26 cellular contexts compared by ENCODE assay signal in genomic region chr5:106488407-106488806, GRCh38.
DNase-seq lines count a peak whose midpoint lies in the region; ATAC-seq and TF ChIP-seq lines count a peak whose summit lies in the region.
"Had no signal": no experiment of that assay in that cellular context is flagged by ENCODE, and none has a peak within 500 bp of the region (broad histone marks: within the 10 kb centered on the region; RNA-seq: fewer than 3 reads in every experiment).

No MANE protein-coding gene starts in this region.

- H3K4me3 ChIP-seq in ACC112 (ENCODE audit: low read depth, low read length) = no peak overlapping the region
- H3K4me3 ChIP-seq in aorta (ENCODE audit: low read length in 2 of 2) = no peak overlapping the region
- H3K4me3 ChIP-seq: A549, BLaER1, GM12878 had no signal

- H3K27me3 ChIP-seq in ACC112 (ENCODE audit: insufficient read depth, low read length) (no peaks in the 10 kb centered on the region), aorta (ENCODE audit: control insufficient read depth in 1 of 2, insufficient read depth in 2 of 2, low read length in 1 of 2) (no peaks in the 10 kb centered on the region)
- H3K27me3 ChIP-seq: BE2C, BLaER1 had no signal

- H3K36me3 Mint-ChIP-seq in mesothelial cell of epicardium (no peaks in the 10 kb centered on the region), osteocyte (ENCODE audit: unreplicated experiment) (no peaks in the 10 kb centered on the region)
- no peaks in the 10 kb centered on the region for H3K36me3 Mint-ChIP-seq in activated CD8-positive, alpha-beta T cell treated with anti-CD3 and anti-CD28 coated beads, Interleukin-2, amount 10 ng/mL, durations not matched to agents 7 days and 5 days (ENCODE audit: low read depth)
- H3K36me3 Mint-ChIP-seq: CD14-positive monocyte; CD4-positive, alpha-beta memory T cell; CD4-positive, CD25-positive, alpha-beta regulatory T cell; CD8-positive, alpha-beta memory T cell had no signal

- no peak for ATAC-seq in activated CD8-positive, alpha-beta T cell treated with anti-CD3 and anti-CD28 coated beads, Interleukin-2, amount 10 ng/mL, durations not matched to agents 7 days and 5 days
- ATAC-seq in aorta (ENCODE audit: low FRiP score) = no peak
- ATAC-seq: A549, GM12878 had no signal

- no peaks in the 10 kb centered on the region for H3K36me3 ChIP-seq in ACC112 (ENCODE audit: insufficient read depth, low read length)
- H3K36me3 ChIP-seq in aorta (ENCODE audit: control insufficient read depth in 1 of 2, insufficient read depth in 2 of 2, low read length in 1 of 2) = no peaks in the 10 kb centered on the region
- H3K36me3 ChIP-seq: BE2C, BLaER1 had no signal

- no peak overlapping the region for H3K27ac ChIP-seq in ACC112 (ENCODE audit: low read depth, low read length)
- no peak overlapping the region for H3K27ac ChIP-seq in aorta (ENCODE audit: low read depth in 1 of 2, low read length in 2 of 2)
- H3K27ac ChIP-seq: 22Rv1, A549, BLaER1 had no signal

- no peak for TF ChIP-seq CTCF in mesothelial cell of epicardium (IDR thresholded peaks at IDR 0.05; ENCODE audit: unreplicated experiment)
- no peak for TF ChIP-seq CTCF in osteocyte (IDR thresholded peaks at IDR 0.05)

- H3K4me1 Mint-ChIP-seq in mesothelial cell of epicardium = peaks cover 16% of the 10 kb centered on the region
- peaks cover 23% of the 10 kb centered on the region for H3K4me1 Mint-ChIP-seq in osteocyte (ENCODE audit: unreplicated experiment)
- no peaks in the 10 kb centered on the region for H3K4me1 Mint-ChIP-seq in activated CD8-positive, alpha-beta T cell treated with anti-CD3 and anti-CD28 coated beads, Interleukin-2, amount 10 ng/mL, durations not matched to agents 7 days and 5 days (ENCODE audit: low read depth)
- H3K4me1 Mint-ChIP-seq: CD14-positive monocyte; CD4-positive, alpha-beta memory T cell; CD4-positive, CD25-positive, alpha-beta regulatory T cell; CD8-positive, alpha-beta memory T cell had no signal

- H3K9me3 Mint-ChIP-seq in mesothelial cell of epicardium = peaks cover 4% of the 10 kb centered on the region
- peaks cover 4% of the 10 kb centered on the region for H3K9me3 Mint-ChIP-seq in osteocyte (ENCODE audit: unreplicated experiment)
- peaks cover 9% of the 10 kb centered on the region for H3K9me3 Mint-ChIP-seq in activated CD8-positive, alpha-beta T cell treated with anti-CD3 and anti-CD28 coated beads, Interleukin-2, amount 10 ng/mL, durations not matched to agents 7 days and 5 days (ENCODE audit: insufficient read depth)

- DNase-seq in NCI-H1105 treated with DMSO at 0.1 percent for 48 hours (lab: John Stamatoyannopoulos, UW) = peak; percentile 3
- DNase-seq in NCI-H1105 (lab: John Stamatoyannopoulos, UW) = no peak
- DNase-seq in mesothelial cell of epicardium (ENCODE audit: low spot score in 2 of 2, unreplicated experiment in 2 of 2) = no peak
- DNase-seq in osteocyte (ENCODE audit: extremely low spot score, unreplicated experiment) = no peak
- no peak for DNase-seq in activated CD8-positive, alpha-beta T cell treated with anti-CD3 and anti-CD28 coated beads, Interleukin-2, amount 10 ng/mL, durations not matched to agents 7 days and 5 days
- DNase-seq in aorta = no peak
- DNase-seq: ACHN; BE2C; C1 segment of cervical spinal cord; CD4-positive, alpha-beta memory T cell; CD4-positive, CD25-positive, alpha-beta regulatory T cell; CD8-positive, alpha-beta memory T cell; COR-L47; DMS 273 treated with DMSO at 0.1 percent for 48 hours; DMS153; DMS53; DMS79; DND-41; EL; GDM1 had no signal

- POLR2A ChIA-PET in activated CD8-positive, alpha-beta T cell treated with anti-CD3 and anti-CD28 coated beads, Interleukin-2, amount 10 ng/mL, durations not matched to agents 7 days and 5 days (lab: Charles Lee) = no interaction called here

- H3K9me3 ChIP-seq in aorta (ENCODE audit: control insufficient read depth, low read length) = no peaks in the 10 kb centered on the region
- H3K9me3 ChIP-seq: A549, BE2C, BLaER1 had no signal

- no peaks in the 10 kb centered on the region for H3K79me2 ChIP-seq in ACC112 (ENCODE audit: control insufficient read depth, insufficient read depth, low read length, unreplicated experiment)

- H3K4me1 ChIP-seq in ACC112 (ENCODE audit: control insufficient read depth, insufficient read depth, low read length, unreplicated experiment) (no peaks in the 10 kb centered on the region), aorta (ENCODE audit: control insufficient read depth in 1 of 2, insufficient read depth in 2 of 2, low read length in 2 of 2) (no peaks in the 10 kb centered on the region)
- H3K4me1 ChIP-seq: A549, BE2C, BLaER1 had no signal

- CTCF ChIA-PET in activated CD8-positive, alpha-beta T cell treated with anti-CD3 and anti-CD28 coated beads, Interleukin-2, amount 10 ng/mL, durations not matched to agents 7 days and 5 days (lab: Charles Lee) = no interaction called here

- peak overlapping the region; percentile 58 for H2AFZ ChIP-seq in ACC112 (ENCODE audit: low read length, unreplicated experiment)

- no peaks in the 10 kb centered on the region for H3K27me3 Mint-ChIP-seq in mesothelial cell of epicardium (ENCODE audit: low read depth)
- H3K27me3 Mint-ChIP-seq in osteocyte (ENCODE audit: unreplicated experiment) = no peaks in the 10 kb centered on the region
- no peaks in the 10 kb centered on the region for H3K27me3 Mint-ChIP-seq in activated CD8-positive, alpha-beta T cell treated with anti-CD3 and anti-CD28 coated beads, Interleukin-2, amount 10 ng/mL, durations not matched to agents 7 days and 5 days (ENCODE audit: low read depth)
- H3K27me3 Mint-ChIP-seq: CD4-positive, alpha-beta memory T cell; CD4-positive, CD25-positive, alpha-beta regulatory T cell; CD8-positive, alpha-beta memory T cell had no signal

- H3K27ac Mint-ChIP-seq in mesothelial cell of epicardium (peak overlapping the region; percentile 67), osteocyte (ENCODE audit: unreplicated experiment) (peak overlapping the region; percentile 61)
- no peak overlapping the region for H3K27ac Mint-ChIP-seq in activated CD8-positive, alpha-beta T cell treated with anti-CD3 and anti-CD28 coated beads, Interleukin-2, amount 10 ng/mL, durations not matched to agents 7 days and 5 days
- H3K27ac Mint-ChIP-seq: CD14-positive monocyte; CD4-positive, alpha-beta memory T cell; CD4-positive, CD25-positive, alpha-beta regulatory T cell; CD8-positive, alpha-beta memory T cell had no signal

- no peak overlapping the region for H3K4me3 Mint-ChIP-seq in mesothelial cell of epicardium
- H3K4me3 Mint-ChIP-seq in osteocyte (ENCODE audit: unreplicated experiment) = no peak overlapping the region
- H3K4me3 Mint-ChIP-seq in activated CD8-positive, alpha-beta T cell treated with anti-CD3 and anti-CD28 coated beads, Interleukin-2, amount 10 ng/mL, durations not matched to agents 7 days and 5 days = no peak overlapping the region
- H3K4me3 Mint-ChIP-seq: CD14-positive monocyte; CD4-positive, alpha-beta memory T cell; CD4-positive, CD25-positive, alpha-beta regulatory T cell; CD8-positive, alpha-beta memory T cell had no signal

- intact Hi-C loops in aorta (cut with DNase I) = no loop called here
